ENCODE assay signal across 24 cellular contexts in genomic region chr15:54066403-54066802, GRCh38.
"Had no signal": no experiment of that assay in that cellular context is flagged by ENCODE, and none has a peak within 500 bp of the region (broad histone marks: within the 10 kb centered on the region; RNA-seq: fewer than 3 reads in every experiment).

No MANE protein-coding gene starts in this region.

- H3K9me3 Mint-ChIP-seq: mesothelial cell of epicardium had no signal

- FAIRE-seq: colon, endothelial cell of umbilical vein, islet of Langerhans, keratinocyte had no signal

- H3K9me3 ChIP-seq: esophagus squamous epithelium, gastrocnemius medialis, heart right ventricle, left lung, lower lobe of right lung had no signal

- H3K4me3 Mint-ChIP-seq: mesothelial cell of epicardium; naive thymus-derived CD4-positive, alpha-beta T cell had no signal

- H3K27me3 ChIP-seq: dorsolateral prefrontal cortex, esophagus squamous epithelium, gastrocnemius medialis, heart right ventricle, left lung had no signal

- H3K27me3 Mint-ChIP-seq: naive thymus-derived CD4-positive, alpha-beta T cell had no signal

- H3K36me3 ChIP-seq: esophagus squamous epithelium, gastrocnemius medialis, heart right ventricle, left lung, lower lobe of right lung had no signal

- H3K27ac Mint-ChIP-seq: mesothelial cell of epicardium; naive thymus-derived CD4-positive, alpha-beta T cell had no signal

- H3K4me1 Mint-ChIP-seq: naive thymus-derived CD4-positive, alpha-beta T cell had no signal

- H3K36me3 Mint-ChIP-seq: mesothelial cell of epicardium; naive thymus-derived CD4-positive, alpha-beta T cell had no signal

- H3K27ac ChIP-seq: coronary artery, dorsolateral prefrontal cortex, esophagus squamous epithelium, gastrocnemius medialis, heart right ventricle, left lung, lower lobe of right lung had no signal

- ATAC-seq: gastrocnemius medialis; heart right ventricle; left cardiac atrium; left lung; left ventricle myocardium superior; lower lobe of right lung; naive thymus-derived CD4-positive, alpha-beta T cell had no signal

- H3K4me3 ChIP-seq: coronary artery, dorsolateral prefrontal cortex, esophagus squamous epithelium, gastrocnemius medialis, heart right ventricle, left lung, lower lobe of right lung had no signal

- H3K4me1 ChIP-seq: esophagus squamous epithelium, gastrocnemius medialis, heart right ventricle, left lung, lower lobe of right lung had no signal

- DNase-seq: dermis blood vessel endothelial cell; dorsolateral prefrontal cortex; effector CD4-positive, alpha-beta T cell; effector memory CD4-positive, alpha-beta T cell; esophagus squamous epithelium; foreskin fibroblast; foreskin melanocyte; gastrocnemius medialis; glutamatergic neuron; head of caudate nucleus; heart right ventricle; hippocampal formation; left cardiac atrium; left lung; left ventricle myocardium superior; lower lobe of right lung; mesenchymal stem cell; naive thymus-derived CD4-positive, alpha-beta T cell had no signal
